In the genomic region with DNA sequence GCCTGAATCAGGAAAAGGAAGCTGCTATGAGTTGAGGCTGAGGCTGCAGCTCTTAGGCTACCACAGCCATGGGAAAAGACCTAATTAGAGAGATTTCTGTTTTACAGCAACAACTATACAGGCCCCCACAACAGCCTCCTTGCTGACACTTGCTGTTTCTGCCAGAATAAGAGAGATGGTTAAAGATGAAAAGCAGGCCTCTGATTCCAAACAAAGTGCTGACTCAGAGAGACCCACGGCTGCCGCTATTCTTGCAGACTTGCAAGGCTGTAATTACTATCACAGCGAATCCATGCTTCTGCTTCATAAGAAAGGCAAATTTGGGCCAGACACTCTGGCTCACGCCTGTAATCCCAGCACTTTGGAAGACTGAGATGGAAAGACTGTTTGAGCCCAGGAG, we compare ENCODE assay signal across 10 cellular contexts. TPM values are rescaled to one million over a fixed set of nuclear protein-coding genes. Genes with fewer than 3 reads are reported as not detected.
DNase-seq lines count a peak whose midpoint lies in the region; ATAC-seq, FAIRE-seq and TF ChIP-seq lines count a peak whose summit lies in the region.
"Had no signal": no experiment of that assay in that cellular context is flagged by ENCODE, and none has a peak within 500 bp of the region (broad histone marks: within the 10 kb centered on the region; RNA-seq: fewer than 3 reads in every experiment).

No MANE protein-coding gene starts in this region.

- no peaks in the 10 kb centered on the region for H3K79me2 ChIP-seq in K562 (ENCODE audit: control insufficient read depth, insufficient read depth, low read length)

- TF ChIP-seq CTCF in K562 (IDR thresholded peaks at IDR 0.05 in 2 of 3, conservative IDR thresholded peaks at IDR 0.05 in 1 of 3; ENCODE audit: insufficient read depth in 2 of 3, low read depth in 1 of 3, low read length in 3 of 3) = no peak
- no peak for TF ChIP-seq CTCF in pancreas (IDR thresholded peaks at IDR 0.05)

- peak; percentile 26 for DNase-seq in RPMI8226
- DNase-seq in K562 (ENCODE audit: extremely low read depth in 1 of 4, low spot score in 3 of 4) = no peak
- DNase-seq in pancreas = no peak
- DNase-seq in stimulated activated CD4-positive, alpha-beta T cell treated with anti-CD3 and anti-CD28 coated beads, Interleukin-1b, Interleukin-23, amount 100 ng/mL, for 48 hours = no peak
- DNase-seq in NCI-H1436 (lab: John Stamatoyannopoulos, UW) = no peak
- DNase-seq: upper lobe of right lung had no signal

- no peak for TF ChIP-seq RAD21 in K562 (CRISPR knock-in tag; conservative IDR thresholded peaks at IDR 0.05 in 1 of 2, IDR thresholded peaks at IDR 0.05 in 1 of 2)

- BruUV-seq in K562 (replicated peaks; lab: Mats Ljungman, UMichigan) = no TSS peak

- no peaks in the 10 kb centered on the region; a peak in 1 of 5 replicates for H3K4me1 ChIP-seq in K562 (replicated peaks in 1 of 2; ENCODE audit: control insufficient read depth in 2 of 2, insufficient read depth in 2 of 2, low read length in 2 of 2)
- peaks cover 8% of the 10 kb centered on the region for H3K4me1 ChIP-seq in mesodermal cell (ENCODE audit: control insufficient read depth, insufficient read depth, low read length, poor library complexity, severe bottlenecking)
- peaks cover 0 to 6% (median 0%) of the 10 kb centered on the region in 3 donors for H3K4me1 ChIP-seq in pancreas
- H3K4me1 ChIP-seq: SJSA1 had no signal

- TF ChIP-seq POLR2A in K562 (conservative IDR thresholded peaks at IDR 0.05) = no peak

- TF ChIP-seq EP300 in K562 (IDR thresholded peaks at IDR 0.05; ENCODE audit: low read length) = no peak

- H3K9me3 ChIP-seq in K562 (replicated peaks; ENCODE audit: control insufficient read depth, insufficient read depth, low read depth, low read length) (no peaks in the 10 kb centered on the region), mesodermal cell (ENCODE audit: control insufficient read depth, low read length) (no peaks in the 10 kb centered on the region), pancreas (no peaks in the 10 kb centered on the region)
- H3K9me3 ChIP-seq: mucosa of descending colon, SJSA1, upper lobe of right lung had no signal

- WGBS in K562 (ENCODE audit: insufficient coverage, low coverage, missing lambda C conversion rate) = 63% methylated on average over 4 of the region's 4 CpGs
- WGBS in mesodermal cell (ENCODE audit: insufficient coverage in 2 of 2), 2 experiments = 64 to 71% methylated on average over 3 to 4 of the region's 4 CpGs
- 78 to 81% methylated on average over 4 of the region's 4 CpGs for WGBS in pancreas, 2 donors

- no peak overlapping the region for H2AFZ ChIP-seq in K562 (ENCODE audit: low read depth, low read length)

- POLR2A ChIA-PET in K562 (lab: Yijun Ruan, JAX) = no interaction called here

- intact Hi-C loops in K562 (cut with micrococcal nuclease) = loop anchor here (1.0 to 10.0 kb wide), 5 partner anchors 81 to 672 kb away; no protein-coding TSS in a partner anchor
- intact Hi-C loops in pancreas (cut with DNase I) = loop anchor here (5.0 to 10.0 kb wide), 4 partner anchors 202 to 264 kb away; no protein-coding TSS in a partner anchor

- ATAC-seq in K562 (no peak), GM21390 (IDR thresholded peaks at IDR 0.05; ENCODE audit: unreplicated experiment) (no peak), pancreas (no peak)

- in situ Hi-C loops in K562 (cut with MboI) = loop anchor here (5.0 kb wide), 1 partner anchor 204 kb away; no protein-coding TSS in a partner anchor

- H3K27me3 ChIP-seq in K562 (ENCODE audit: control insufficient read depth in 2 of 2, insufficient read depth in 2 of 2, low read length in 2 of 2) (no peaks in the 10 kb centered on the region), pancreas (no peaks in the 10 kb centered on the region)
- H3K27me3 ChIP-seq: SJSA1, upper lobe of right lung had no signal

- CTCF ChIA-PET in K562 (lab: Yijun Ruan, JAX; ENCODE audit: low intra/inter-chr PET ratio) = interaction anchor here (0.8 to 6.7 kb wide), 5 partner anchors 174 to 477 kb away, joined by 3 to 48 read pairs (median 6); no protein-coding TSS in a partner anchor

- no peak overlapping the region for H3K4me2 ChIP-seq in K562 (ENCODE audit: insufficient read depth, low read length)

- no peaks in the 10 kb centered on the region for H4K20me1 ChIP-seq in K562 (replicated peaks; ENCODE audit: control insufficient read depth, insufficient read depth, low read length)

- no peak overlapping the region for H3K9ac ChIP-seq in K562 (ENCODE audit: insufficient read depth in 1 of 2, low read depth in 2 of 2, low read length in 2 of 2)

- FAIRE-seq in K562 (lab: Jason Lieb, UNC) = no peak
- no peak for FAIRE-seq in pancreas (lab: Jason Lieb, UNC)

- H3K27ac ChIP-seq in K562 (ENCODE audit: extremely low read depth, low read depth, low read length) (no peak overlapping the region), mesodermal cell (ENCODE audit: low read depth, low read length, severe bottlenecking) (peak overlapping the region; percentile 88), pancreas (no peak overlapping the region)
- H3K27ac ChIP-seq: SJSA1, upper lobe of right lung had no signal

- H3K36me3 ChIP-seq in K562 (ENCODE audit: control insufficient read depth, insufficient read depth, low read length) (no peaks in the 10 kb centered on the region), mesodermal cell (ENCODE audit: control insufficient read depth, insufficient read depth, low read length) (no peaks in the 10 kb centered on the region), pancreas (no peaks in the 10 kb centered on the region)
- H3K36me3 ChIP-seq: SJSA1, upper lobe of right lung had no signal

- H3K4me3 ChIP-seq in K562 (no peak overlapping the region), mesodermal cell (ENCODE audit: extremely low read depth, insufficient read depth, low read length, poor library complexity, severe bottlenecking) (no peak overlapping the region), pancreas (no peak overlapping the region)
- H3K4me3 ChIP-seq: mucosa of descending colon, SJSA1, upper lobe of right lung had no signal

- H3K9me1 ChIP-seq in K562 (ENCODE audit: control insufficient read depth, insufficient read depth, low read length) = no peaks in the 10 kb centered on the region

TF ChIP-seq in K562, 482 proteins besides CTCF, POLR2A, EP300 and RAD21:
- TF ChIP-seq, protein P1, sequence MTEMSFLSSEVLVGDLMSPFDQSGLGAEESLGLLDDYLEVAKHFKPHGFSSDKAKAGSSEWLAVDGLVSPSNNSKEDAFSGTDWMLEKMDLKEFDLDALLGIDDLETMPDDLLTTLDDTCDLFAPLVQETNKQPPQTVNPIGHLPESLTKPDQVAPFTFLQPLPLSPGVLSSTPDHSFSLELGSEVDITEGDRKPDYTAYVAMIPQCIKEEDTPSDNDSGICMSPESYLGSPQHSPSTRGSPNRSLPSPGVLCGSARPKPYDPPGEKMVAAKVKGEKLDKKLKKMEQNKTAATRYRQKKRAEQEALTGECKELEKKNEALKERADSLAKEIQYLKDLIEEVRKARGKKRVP (CRISPR knock-in tag; IDR thresholded peaks at IDR 0.05) = no peak
- TF ChIP-seq ZNF316 (IDR thresholded peaks at IDR 0.05) (peak; percentile 78), GABPA (tag; conservative IDR thresholded peaks at IDR 0.05; ENCODE audit: low read depth) (no peak), C11orf30 (IDR thresholded peaks at IDR 0.05; ENCODE audit: low read depth) (peak; percentile 57), HNRNPK (IDR thresholded peaks at IDR 0.05; ENCODE audit: low read depth, low read length, poor library complexity, severe bottlenecking) (no peak)

RNA-seq across cellular contexts. Expression of a gene that starts 41.8 kb away (rescaled TPM):
- 13.3 and 24.4 TPM in 2 replicates for total RNA-seq in K562 (2011; cell fraction: chromatin; rRNA removed; ENCODE audit: low replicate concordance)
- total RNA-seq in K562 (2011; cell fraction: nucleolus; rRNA removed) = 6.2 and 7.6 TPM in 2 replicates
- 10.5 and 17.4 TPM in 2 replicates for total RNA-seq in K562 (2011; cell fraction: nucleoplasm; rRNA removed)
- total RNA-seq in K562 (2014; rRNA removed) = 3.0 and 3.3 TPM in 2 replicates
- 2.9 and 3.4 TPM in 2 replicates for total RNA-seq in K562 (2014; rRNA removed; fragmentation: Illumina TruSeq; extraction: Trizol)
- total RNA-seq in K562 (2015; rRNA removed; fragmentation: Illumina TruSeq; extraction: Trizol) = 3.0 TPM in 2 replicates
- 2.1 and 3.2 TPM in 2 replicates for total RNA-seq in K562 (2021)
- polyA plus RNA-seq in K562 (2011; rRNA removed) = 4.1 and 4.9 TPM in 2 replicates
- 0.98 and 1.7 TPM in 2 replicates for polyA plus RNA-seq in K562 (2011; cell fraction: cytosol; rRNA removed)
- 10.3 and 11.7 TPM in 2 replicates for polyA plus RNA-seq in K562 (2011; cell fraction: nucleus; rRNA removed)
- 1.8 and 5.4 TPM in 2 replicates for polyA plus RNA-seq in K562 (2012)
- polyA plus RNA-seq in K562 (2014; fragmentation: Illumina TruSeq; extraction: Trizol) = 1.7 and 1.9 TPM in 2 replicates
- under 1 TPM; 0.56 to 0.96 TPM for polyA plus RNA-seq in K562 (2014; fragmentation: Nextera tagmentation; extraction: Ambion mirVana)
- 3.9 and 4.2 TPM in 2 replicates for polyA plus RNA-seq in K562 (2014; rRNA removed)
- polyA minus RNA-seq in K562 (2011; rRNA and poly(A)+ RNA removed) = 5.9 and 7.3 TPM in 2 replicates
- polyA minus RNA-seq in K562 (2011; cell fraction: cytosol; rRNA and poly(A)+ RNA removed) = 3.1 and 5.7 TPM in 2 replicates
- 6.2 and 8.6 TPM in 2 replicates for polyA minus RNA-seq in K562 (2011; cell fraction: nucleus; rRNA and poly(A)+ RNA removed)
- 6.5 TPM for polyA plus RNA-seq in mesodermal cell (2013, experiment 1 of 2)
- 5.0 TPM for polyA plus RNA-seq in mesodermal cell (2013, experiment 2 of 2)
- 1 to 10 TPM in 3 of 6 donors, under 1 TPM in 3; 0.54 to 2.0 (median 0.97) TPM for total RNA-seq in pancreas
- 1 to 10 TPM in 1 of 2 donors, under 1 TPM in 1; 0.80 to 1.8 TPM for polyA plus RNA-seq in pancreas
